In the genomic region with DNA sequence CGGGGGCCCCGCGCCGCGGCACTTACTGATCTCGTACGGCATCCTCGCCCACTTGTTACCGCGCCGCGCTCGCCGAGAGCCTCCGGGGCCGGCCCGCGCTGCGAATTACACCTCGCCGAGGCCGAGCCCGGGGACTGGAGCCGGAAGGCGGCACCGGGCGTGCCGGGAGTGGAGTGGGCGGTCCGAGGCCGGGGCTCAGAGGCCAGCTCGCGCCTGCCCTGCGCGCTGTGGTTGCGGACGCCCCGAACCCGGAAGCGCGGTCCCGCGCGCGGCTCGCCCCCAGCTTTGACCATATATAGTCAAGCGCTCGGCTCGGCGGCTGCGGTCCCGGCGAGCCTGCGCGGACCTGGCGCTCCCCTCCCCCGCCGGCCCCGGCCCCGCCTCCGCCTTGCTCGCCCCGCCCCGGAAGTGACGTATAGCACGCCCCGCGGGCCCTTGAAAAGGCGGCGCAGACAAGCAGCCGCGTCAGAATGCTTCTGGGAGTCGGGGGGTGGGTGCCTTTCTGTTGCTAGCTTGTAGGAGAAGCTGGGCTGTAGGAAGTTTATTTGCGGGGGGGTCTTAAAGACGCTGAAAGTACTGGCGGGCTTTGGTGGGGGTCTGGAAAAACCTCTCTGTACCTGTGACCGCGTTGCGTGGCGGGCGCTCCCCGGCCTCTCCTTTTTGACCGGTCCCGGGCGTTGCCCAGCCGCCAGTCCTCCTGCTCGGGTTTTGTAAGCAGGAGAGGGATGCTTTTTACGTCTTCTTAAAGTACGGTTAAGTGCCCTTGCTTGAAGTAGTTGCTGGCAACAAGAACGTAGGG, we compare ENCODE assay signal across 8 cellular contexts. TPM values are rescaled to one million over a fixed set of nuclear protein-coding genes. Genes with fewer than 3 reads are reported as not detected.
A peak's percentile ranks its signal among the peaks of the same experiment; 100 is the strongest.
DNase-seq lines count a peak whose midpoint lies in the region; ATAC-seq and TF ChIP-seq lines count a peak whose summit lies in the region.

A gene with protein sequence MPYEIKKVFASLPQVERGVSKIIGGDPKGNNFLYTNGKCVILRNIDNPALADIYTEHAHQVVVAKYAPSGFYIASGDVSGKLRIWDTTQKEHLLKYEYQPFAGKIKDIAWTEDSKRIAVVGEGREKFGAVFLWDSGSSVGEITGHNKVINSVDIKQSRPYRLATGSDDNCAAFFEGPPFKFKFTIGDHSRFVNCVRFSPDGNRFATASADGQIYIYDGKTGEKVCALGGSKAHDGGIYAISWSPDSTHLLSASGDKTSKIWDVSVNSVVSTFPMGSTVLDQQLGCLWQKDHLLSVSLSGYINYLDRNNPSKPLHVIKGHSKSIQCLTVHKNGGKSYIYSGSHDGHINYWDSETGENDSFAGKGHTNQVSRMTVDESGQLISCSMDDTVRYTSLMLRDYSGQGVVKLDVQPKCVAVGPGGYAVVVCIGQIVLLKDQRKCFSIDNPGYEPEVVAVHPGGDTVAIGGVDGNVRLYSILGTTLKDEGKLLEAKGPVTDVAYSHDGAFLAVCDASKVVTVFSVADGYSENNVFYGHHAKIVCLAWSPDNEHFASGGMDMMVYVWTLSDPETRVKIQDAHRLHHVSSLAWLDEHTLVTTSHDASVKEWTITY (minus strand): TSS at position 175 of the 799 bp plus-strand sequence. CDS start 133 bp downstream, at position 42.

- H3K79me2 ChIP-seq in parathyroid adenoma, result peaks cover 10% of the 10 kb centered on the region

- peak within 1 kb of the TSS; percentile 98 for H3K4me2 ChIP-seq in parathyroid adenoma (ENCODE audit: low read length)

- peaks cover 73% of the 10 kb centered on the region for H3K4me1 Mint-ChIP-seq in activated naive CD8-positive, alpha-beta T cell treated with anti-CD3 and anti-CD28 coated beads, Interleukin-2, amount 50 U/mL, for 24 hours

- peak within 1 kb of the TSS; percentile 62 for H2AFZ ChIP-seq in parathyroid adenoma

- H3K36me3 ChIP-seq in parathyroid adenoma (ENCODE audit: control insufficient read depth, insufficient read depth, low read length), result no peaks in the 10 kb centered on the region
- peaks cover 32 to 36% (median 34%) of the 10 kb centered on the region in 3 donors for H3K36me3 ChIP-seq in tibial artery

- ATAC-seq in HG02759 (IDR thresholded peaks at IDR 0.05; ENCODE audit: unreplicated experiment), result peak; percentile 90
- ATAC-seq in activated naive CD8-positive, alpha-beta T cell treated with anti-CD3 and anti-CD28 coated beads, Interleukin-2, amount 50 U/mL, for 24 hours, result peak; percentile 87
- peak; percentile 98 for ATAC-seq in Right ventricle myocardium superior (ENCODE audit: poor library complexity)

- no peak for TF ChIP-seq CTCF in GM12875 (IDR thresholded peaks at IDR 0.05; ENCODE audit: borderline replicate concordance, insufficient read depth, low read depth, low read length)
- no peak for TF ChIP-seq CTCF in parathyroid adenoma (IDR thresholded peaks at IDR 0.05)
- no peak for TF ChIP-seq CTCF in tibial artery (IDR thresholded peaks at IDR 0.05)

- H3K27me3 Mint-ChIP-seq in activated naive CD8-positive, alpha-beta T cell treated with anti-CD3 and anti-CD28 coated beads, Interleukin-2, amount 50 U/mL, for 24 hours, result no peaks in the 10 kb centered on the region

- H3K27ac ChIP-seq in parathyroid adenoma (peak within 1 kb of the TSS; percentile 95), tibial artery (peak within 1 kb of the TSS; percentile 95 to 96)

- H3K4me3 ChIP-seq in GM12875 (ENCODE audit: low read depth, low read length), result peak within 1 kb of the TSS; percentile 91
- peak within 1 kb of the TSS; percentile 86 for H3K4me3 ChIP-seq in parathyroid adenoma (ENCODE audit: low read depth, low read length)
- H3K4me3 ChIP-seq in tibial artery, result peak within 1 kb of the TSS; percentile 86 to 93

- H3K9me3 ChIP-seq in parathyroid adenoma (ENCODE audit: control insufficient read depth, low read length) (no peaks in the 10 kb centered on the region), tibial artery (no peaks in the 10 kb centered on the region)

- DNase-seq in NCI-H1417 (lab: John Stamatoyannopoulos, UW), result peak; percentile 91 to 95 (median 94)
- DNase-seq in SW480 (ENCODE audit: low spot score), result peak; percentile 90
- DNase-seq in activated naive CD8-positive, alpha-beta T cell treated with anti-CD3 and anti-CD28 coated beads, Interleukin-2, amount 50 U/mL, for 24 hours, result peak; percentile 89
- DNase-seq in Right ventricle myocardium superior, result peak; percentile 99
- peak; percentile 96 to 99 for DNase-seq in tibial artery

- H3K27me3 ChIP-seq in parathyroid adenoma (ENCODE audit: control insufficient read depth, insufficient read depth, low read length) (no peaks in the 10 kb centered on the region), tibial artery (no peaks in the 10 kb centered on the region)

- H3K4me3 Mint-ChIP-seq in activated naive CD8-positive, alpha-beta T cell treated with anti-CD3 and anti-CD28 coated beads, Interleukin-2, amount 50 U/mL, for 24 hours, result peak within 1 kb of the TSS; percentile 95

- H3K4me1 ChIP-seq in parathyroid adenoma, result peaks cover 3% of the 10 kb centered on the region
- peaks cover 0 to 55% (median 48%) of the 10 kb centered on the region in 4 donors for H3K4me1 ChIP-seq in tibial artery

- peaks cover 40% of the 10 kb centered on the region for H3K36me3 Mint-ChIP-seq in activated naive CD8-positive, alpha-beta T cell treated with anti-CD3 and anti-CD28 coated beads, Interleukin-2, amount 50 U/mL, for 24 hours (ENCODE audit: low read depth)

- intact Hi-C loops in Right ventricle myocardium superior (cut with DNase I) (no loop called here), tibial artery (cut with DNase I; ENCODE audit: low total_unique reads) (loop anchor here (2.0 kb wide), 1 partner anchor 16 kb away; no protein-coding TSS in a partner anchor)

- peak within 1 kb of the TSS; percentile 97 for H3K27ac Mint-ChIP-seq in activated naive CD8-positive, alpha-beta T cell treated with anti-CD3 and anti-CD28 coated beads, Interleukin-2, amount 50 U/mL, for 24 hours

- no peaks in the 10 kb centered on the region for H3K9me3 Mint-ChIP-seq in activated naive CD8-positive, alpha-beta T cell treated with anti-CD3 and anti-CD28 coated beads, Interleukin-2, amount 50 U/mL, for 24 hours

- H3K9ac ChIP-seq in parathyroid adenoma, result no peak within 1 kb of the TSS

RNA-seq across cellular contexts. Expression of the gene that starts here (rescaled TPM):
- total RNA-seq in Right ventricle myocardium superior, result 183 TPM

Comparison
In these comparisons a context has a peak if more than half of its experiments do, and no peak if none do; other contexts are left out.
1. Peak in every context shown above with its lines: DNase-seq, ATAC-seq, H3K4me3 ChIP-seq and H3K27ac ChIP-seq.